ENCODE assay signal across 10 cellular contexts in genomic region chr12:2047752-2048151, GRCh38. TPM values are rescaled to one million over a fixed set of nuclear protein-coding genes. Genes with fewer than 3 reads are reported as not detected.
"Had no signal": no experiment of that assay in that cellular context is flagged by ENCODE, and none has a peak within 500 bp of the region (broad histone marks: within the 10 kb centered on the region; RNA-seq: fewer than 3 reads in every experiment).

No MANE protein-coding gene starts in this region.

- H3K9ac ChIP-seq: GM23248 had no signal

- H3K27ac Mint-ChIP-seq: HFFc6 had no signal

- H3K4me3 ChIP-seq: GM23248, HAP-1, K562 had no signal

- DNase-seq: GM23248, GOT3, H7, HFFc6, IMR-90, KG1 had no signal

- H2AFZ ChIP-seq: GM23248 had no signal

- H3K27ac ChIP-seq: GM23248, HL-60 had no signal

- H3K4me1 ChIP-seq: HAP-1 had no signal

- H3K36me3 ChIP-seq: HAP-1 had no signal

- ATAC-seq: HCT116, K562 had no signal

- H3K9me3 ChIP-seq: HAP-1 had no signal

RNA-seq across cellular contexts. Expression of gene CACNA1C, which starts 5.0 kb away (rescaled TPM):
- total RNA-seq: K562 had no signal
- polyA plus RNA-seq: K562 had no signal
